In genomic region chr7:110061387-110061786, GRCh38 we compare ENCODE assay signal across 30 cellular contexts.
DNase-seq lines count a peak whose midpoint lies in the region; ATAC-seq, FAIRE-seq and TF ChIP-seq lines count a peak whose summit lies in the region.
"Had no signal": no experiment of that assay in that cellular context is flagged by ENCODE, and none has a peak within 500 bp of the region (broad histone marks: within the 10 kb centered on the region; RNA-seq: fewer than 3 reads in every experiment).

No MANE protein-coding gene starts in this region.

- 80% methylated on average over 1 of the region's 2 CpGs for WGBS in GM12878 (ENCODE audit: insufficient coverage, insufficient replicate concordance, low lambda C conversion rate, missing lambda C conversion rate)

- no peaks in the 10 kb centered on the region for H3K79me2 ChIP-seq in GM12878 (ENCODE audit: control insufficient read depth, insufficient read depth, low read length)

- H3K27ac ChIP-seq in GM12878 (ENCODE audit: control insufficient read depth, insufficient read depth): no peak overlapping the region
- H3K27ac ChIP-seq: lower lobe of right lung, suprapubic skin, uterus, WERI-Rb-1 had no signal

- H3K9me3 ChIP-seq in GM12878 (replicated peaks; ENCODE audit: control insufficient read depth, insufficient read depth, low read length): no peaks in the 10 kb centered on the region
- H3K9me3 ChIP-seq: lower lobe of right lung, mucosa of descending colon, suprapubic skin, uterus had no signal

- RAD21 ChIA-PET in GM12878 (lab: Charles Lee; ENCODE audit: unreplicated experiment): interaction anchor here (0.7 kb wide), 1 partner anchor 552 kb away, joined by 3 read pairs; no protein-coding TSS in a partner anchor

- H3K4me1 ChIP-seq in GM12878 (ENCODE audit: control insufficient read depth, insufficient read depth, low read length): no peaks in the 10 kb centered on the region
- H3K4me1 ChIP-seq: lower lobe of right lung, suprapubic skin, uterus had no signal

- H3K4me1 Mint-ChIP-seq in activated CD8-positive, alpha-beta T cell treated with anti-CD3 and anti-CD28 coated beads, Interleukin-2, amount 10 ng/mL, durations not matched to agents 7 days and 5 days (ENCODE audit: low read depth): no peaks in the 10 kb centered on the region
- H3K4me1 Mint-ChIP-seq: activated CD4-positive, alpha-beta T cell treated with anti-CD3 and anti-CD28 coated beads, Interleukin-2, amount 10 ng/mL, durations not matched to agents 7 days and 5 days; activated naive CD4-positive, alpha-beta T cell treated with anti-CD3 and anti-CD28 coated beads, Interleukin-2, amount 10 ng/mL, durations not matched to agents 7 days and 5 days; CD14-positive monocyte; stimulated activated memory B cell treated with anti-CD40 and anti-IgM and Interleukin-4, amounts not matched to agents 10 μg/mL and 1 μg/mL and 100 μg/mL, for 72 hours had no signal

- no peak overlapping the region for H3K4me3 Mint-ChIP-seq in activated CD8-positive, alpha-beta T cell treated with anti-CD3 and anti-CD28 coated beads, Interleukin-2, amount 10 ng/mL, durations not matched to agents 7 days and 5 days
- H3K4me3 Mint-ChIP-seq: activated CD4-positive, alpha-beta T cell treated with anti-CD3 and anti-CD28 coated beads, Interleukin-2, amount 10 ng/mL, durations not matched to agents 7 days and 5 days; activated naive CD4-positive, alpha-beta T cell treated with anti-CD3 and anti-CD28 coated beads, Interleukin-2, amount 10 ng/mL, durations not matched to agents 7 days and 5 days; activated T-helper 1 cell treated with anti-CD3 and anti-CD28 coated beads, Interleukin-12 subunit alpha, Interleukin-12 subunit beta, Interleukin-2, Interleukin-4 antibody, amounts not matched to agents 30 ng/mL and 10 ng/mL and 1 ng/mL, durations not matched to agents 14 hours and 24 hours and 36 hours; CD14-positive monocyte; nephron; stimulated activated memory B cell treated with anti-CD40 and anti-IgM and Interleukin-4, amounts not matched to agents 10 μg/mL and 1 μg/mL and 100 μg/mL, for 72 hours had no signal

- CTCF ChIA-PET in GM12878 (lab: Yijun Ruan, JAX): no interaction called here
- CTCF ChIA-PET in activated CD8-positive, alpha-beta T cell treated with anti-CD3 and anti-CD28 coated beads, Interleukin-2, amount 10 ng/mL, durations not matched to agents 7 days and 5 days (lab: Charles Lee): no interaction called here

- no TSS peak for BruUV-seq in GM12878 (replicated peaks; lab: Mats Ljungman, UMichigan)

- SMC1A ChIA-PET in GM12878 (lab: Charles Lee; ENCODE audit: uncharacterized antibody, unreplicated experiment): no interaction called here

- no peak for TF ChIP-seq RAD21 in GM12878 (IDR thresholded peaks at IDR 0.05; ENCODE audit: insufficient read depth, low read depth, low read length)

- TF ChIP-seq EP300 in GM12878 (IDR thresholded peaks at IDR 0.05; ENCODE audit: borderline replicate concordance in 1 of 2, control insufficient read depth in 1 of 2, low read depth in 2 of 2, low read length in 2 of 2): peak in 1 of 2 experiments; percentile 43; a peak in 1 of 4 replicates

- ATAC-seq in GM18505 (IDR thresholded peaks at IDR 0.05; ENCODE audit: unreplicated experiment): peak; percentile 81
- peak; percentile 77 for ATAC-seq in GM21390 (IDR thresholded peaks at IDR 0.05; ENCODE audit: unreplicated experiment)
- peak; percentile 77 for ATAC-seq in HG03159 (IDR thresholded peaks at IDR 0.05; ENCODE audit: unreplicated experiment)
- ATAC-seq in GM12878: peak; percentile 91
- ATAC-seq in GM18520 (IDR thresholded peaks at IDR 0.05; ENCODE audit: unreplicated experiment): no peak
- ATAC-seq in HG03460 (IDR thresholded peaks at IDR 0.05; ENCODE audit: unreplicated experiment): no peak
- ATAC-seq in activated CD8-positive, alpha-beta T cell treated with anti-CD3 and anti-CD28 coated beads, Interleukin-2, amount 10 ng/mL, durations not matched to agents 7 days and 5 days: no peak
- ATAC-seq: lower lobe of right lung; mucosa of descending colon; SK-N-SH treated with all-trans-retinoic acid at 6 μM for 48 hours; stimulated activated memory B cell treated with anti-CD40 and anti-IgM and Interleukin-4, amounts not matched to agents 10 μg/mL and 1 μg/mL and 100 μg/mL, for 72 hours had no signal

- in situ Hi-C loops in GM12878 (cut with MboI): no loop called here

- intact Hi-C loops in GM12878 (cut with micrococcal nuclease; ENCODE audit: unreplicated experiment): no loop called here

- no peak for FAIRE-seq in GM12878 (lab: Jason Lieb, UNC)
- FAIRE-seq: H1 had no signal

- H3K36me3 Mint-ChIP-seq in activated CD8-positive, alpha-beta T cell treated with anti-CD3 and anti-CD28 coated beads, Interleukin-2, amount 10 ng/mL, durations not matched to agents 7 days and 5 days (ENCODE audit: low read depth): no peaks in the 10 kb centered on the region
- H3K36me3 Mint-ChIP-seq: activated naive CD4-positive, alpha-beta T cell treated with anti-CD3 and anti-CD28 coated beads, Interleukin-2, amount 10 ng/mL, durations not matched to agents 7 days and 5 days; CD14-positive monocyte; stimulated activated memory B cell treated with anti-CD40 and anti-IgM and Interleukin-4, amounts not matched to agents 10 μg/mL and 1 μg/mL and 100 μg/mL, for 72 hours had no signal

- H3K9me3 Mint-ChIP-seq in activated CD8-positive, alpha-beta T cell treated with anti-CD3 and anti-CD28 coated beads, Interleukin-2, amount 10 ng/mL, durations not matched to agents 7 days and 5 days (ENCODE audit: insufficient read depth): no peaks in the 10 kb centered on the region
- H3K9me3 Mint-ChIP-seq: activated CD4-positive, alpha-beta T cell treated with anti-CD3 and anti-CD28 coated beads, Interleukin-2, amount 10 ng/mL, durations not matched to agents 7 days and 5 days; activated naive CD4-positive, alpha-beta T cell treated with anti-CD3 and anti-CD28 coated beads, Interleukin-2, amount 10 ng/mL, durations not matched to agents 7 days and 5 days; activated T-helper 1 cell treated with anti-CD3 and anti-CD28 coated beads, Interleukin-12 subunit alpha, Interleukin-12 subunit beta, Interleukin-2, Interleukin-4 antibody, amounts not matched to agents 30 ng/mL and 10 ng/mL and 1 ng/mL, durations not matched to agents 14 hours and 24 hours and 36 hours; stimulated activated memory B cell treated with anti-CD40 and anti-IgM and Interleukin-4, amounts not matched to agents 10 μg/mL and 1 μg/mL and 100 μg/mL, for 72 hours had no signal

- no peak for TF ChIP-seq CTCF in GM12878 (IDR thresholded peaks at IDR 0.05 in 2 of 3, conservative IDR thresholded peaks at IDR 0.05 in 1 of 3; ENCODE audit: control insufficient read depth in 2 of 3, extremely low read depth in 1 of 3, insufficient read depth in 1 of 3, low read depth in 3 of 3, low read length in 3 of 3)

- no peak for DNase-seq in GM12878 (ENCODE audit: low read depth, low spot score)
- no peak for DNase-seq in activated CD8-positive, alpha-beta T cell treated with anti-CD3 and anti-CD28 coated beads, Interleukin-2, amount 10 ng/mL, durations not matched to agents 7 days and 5 days
- DNase-seq: activated CD4-positive, alpha-beta T cell treated with anti-CD3 and anti-CD28 coated beads, Interleukin-2, amount 10 ng/mL, durations not matched to agents 7 days and 5 days; activated naive CD4-positive, alpha-beta T cell treated with anti-CD3 and anti-CD28 coated beads, Interleukin-2, amount 10 ng/mL, durations not matched to agents 7 days and 5 days; amniotic stem cell; Calu3; effector CD4-positive, alpha-beta T cell; head of caudate nucleus; kidney glomerular epithelial cell; lower lobe of right lung; mucosa of descending colon; NCI-H1105 treated with DMSO at 0.1 percent for 48 hours; NCI-H2081; NCI-H345; NCI-H774; stimulated activated CD4-positive, alpha-beta T cell treated with anti-CD3 and anti-CD28 coated beads, Interleukin-4, amount 100 ng/mL, for 1 hour; uterus; WERI-Rb-1 had no signal

- H3K9ac ChIP-seq in GM12878 (ENCODE audit: control insufficient read depth, insufficient read depth, low read length): no peak overlapping the region

- H3K27me3 ChIP-seq in GM12878 (replicated peaks in 1 of 2; ENCODE audit: control insufficient read depth in 2 of 2, insufficient read depth in 2 of 2, low read length in 1 of 2): no peaks in the 10 kb centered on the region
- H3K27me3 ChIP-seq: suprapubic skin, uterus had no signal

- no peaks in the 10 kb centered on the region for H3K27me3 Mint-ChIP-seq in activated CD8-positive, alpha-beta T cell treated with anti-CD3 and anti-CD28 coated beads, Interleukin-2, amount 10 ng/mL, durations not matched to agents 7 days and 5 days (ENCODE audit: low read depth)
- H3K27me3 Mint-ChIP-seq: activated CD4-positive, alpha-beta T cell treated with anti-CD3 and anti-CD28 coated beads, Interleukin-2, amount 10 ng/mL, durations not matched to agents 7 days and 5 days; activated naive CD4-positive, alpha-beta T cell treated with anti-CD3 and anti-CD28 coated beads, Interleukin-2, amount 10 ng/mL, durations not matched to agents 7 days and 5 days; stimulated activated memory B cell treated with anti-CD40 and anti-IgM and Interleukin-4, amounts not matched to agents 10 μg/mL and 1 μg/mL and 100 μg/mL, for 72 hours had no signal

- no peaks in the 10 kb centered on the region for H4K20me1 ChIP-seq in GM12878 (ENCODE audit: control insufficient read depth, insufficient read depth)

- no peak overlapping the region for H3K27ac Mint-ChIP-seq in activated CD8-positive, alpha-beta T cell treated with anti-CD3 and anti-CD28 coated beads, Interleukin-2, amount 10 ng/mL, durations not matched to agents 7 days and 5 days
- H3K27ac Mint-ChIP-seq: activated CD4-positive, alpha-beta T cell treated with anti-CD3 and anti-CD28 coated beads, Interleukin-2, amount 10 ng/mL, durations not matched to agents 7 days and 5 days; activated naive CD4-positive, alpha-beta T cell treated with anti-CD3 and anti-CD28 coated beads, Interleukin-2, amount 10 ng/mL, durations not matched to agents 7 days and 5 days; activated T-helper 1 cell treated with anti-CD3 and anti-CD28 coated beads, Interleukin-12 subunit alpha, Interleukin-12 subunit beta, Interleukin-2, Interleukin-4 antibody, amounts not matched to agents 30 ng/mL and 10 ng/mL and 1 ng/mL, durations not matched to agents 14 hours and 24 hours and 36 hours; CD14-positive monocyte; nephron; stimulated activated memory B cell treated with anti-CD40 and anti-IgM and Interleukin-4, amounts not matched to agents 10 μg/mL and 1 μg/mL and 100 μg/mL, for 72 hours had no signal

- H3K4me3 ChIP-seq in GM12878: no peak overlapping the region
- H3K4me3 ChIP-seq: lower lobe of right lung, mucosa of descending colon, suprapubic skin, uterus had no signal

- H3K4me2 ChIP-seq in GM12878 (ENCODE audit: control insufficient read depth, insufficient read depth): no peak overlapping the region

- H2AFZ ChIP-seq in GM12878 (ENCODE audit: control insufficient read depth, low read depth, low read length): no peak overlapping the region

- POLR2A ChIA-PET in GM12878 (lab: Charles Lee): no interaction called here
- POLR2A ChIA-PET in activated CD8-positive, alpha-beta T cell treated with anti-CD3 and anti-CD28 coated beads, Interleukin-2, amount 10 ng/mL, durations not matched to agents 7 days and 5 days (lab: Charles Lee): no interaction called here

- no peaks in the 10 kb centered on the region for H3K36me3 ChIP-seq in GM12878 (ENCODE audit: control insufficient read depth in 2 of 2, insufficient read depth in 2 of 2, low read length in 1 of 2)
- H3K36me3 ChIP-seq: lower lobe of right lung, suprapubic skin, uterus, WERI-Rb-1 had no signal

- TF ChIP-seq POLR2A in GM18505 (IDR thresholded peaks at IDR 0.05; ENCODE audit: borderline replicate concordance, extremely low read depth, insufficient read depth, insufficient read length) (no peak), GM12878 (IDR thresholded peaks at IDR 0.05; ENCODE audit: low read depth, low read length) (no peak)

Comparison
In these comparisons a context has a peak if more than half of its experiments do, and no peak if none do; other contexts are left out.
1. ATAC-seq: peak in GM18505 (single experiment), GM21390 (single experiment), HG03159 (single experiment) and GM12878 (single experiment); none in GM18520 (single experiment), HG03460 (single experiment) and activated CD8-positive, alpha-beta T cell treated with anti-CD3 and anti-CD28 coated beads, Interleukin-2, amount 10 ng/mL, durations not matched to agents 7 days and 5 days (single experiment).